Comparison of ENCODE assay signal across 1 cellular context in the genomic region with DNA sequence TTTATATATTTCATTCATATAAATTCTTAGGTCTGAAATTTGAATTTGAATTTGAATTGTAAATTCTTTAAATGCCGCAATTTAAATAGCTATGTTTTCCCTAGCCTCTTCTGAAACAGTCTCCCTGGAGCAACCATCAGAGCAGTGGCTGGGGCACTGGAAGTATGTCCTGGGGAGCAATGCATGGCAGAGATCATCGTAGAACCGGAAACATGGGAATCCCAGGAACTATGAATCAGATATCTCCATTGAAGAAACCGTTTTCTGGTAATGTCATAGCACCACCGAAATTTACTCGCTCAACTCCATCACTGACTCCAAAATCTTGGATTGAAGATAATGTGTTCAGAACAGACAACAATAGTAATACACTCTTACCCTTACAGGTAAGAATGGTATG.
TF ChIP-seq lines count a peak whose summit lies in the region.

No MANE protein-coding gene starts in this region.

TF ChIP-seq in H1, 55 proteins besides CTCF, POLR2A, EP300 and RAD21 (continued from another document):
- no peak for TF ChIP-seq POU5F1 (IDR thresholded peaks at IDR 0.05; ENCODE audit: low read depth, low read length)
- TF ChIP-seq PHF8 (conservative IDR thresholded peaks at IDR 0.05; ENCODE audit: low read depth, low read length): no peak
- TF ChIP-seq YY1 (IDR thresholded peaks at IDR 0.05; ENCODE audit: low read depth, low read length): no peak
- TF ChIP-seq SRF (IDR thresholded peaks at IDR 0.05; ENCODE audit: low read depth, low read length): no peak
- TF ChIP-seq NRF1 (IDR thresholded peaks at IDR 0.05; ENCODE audit: low read depth, low read length): no peak
